In the genomic region with DNA sequence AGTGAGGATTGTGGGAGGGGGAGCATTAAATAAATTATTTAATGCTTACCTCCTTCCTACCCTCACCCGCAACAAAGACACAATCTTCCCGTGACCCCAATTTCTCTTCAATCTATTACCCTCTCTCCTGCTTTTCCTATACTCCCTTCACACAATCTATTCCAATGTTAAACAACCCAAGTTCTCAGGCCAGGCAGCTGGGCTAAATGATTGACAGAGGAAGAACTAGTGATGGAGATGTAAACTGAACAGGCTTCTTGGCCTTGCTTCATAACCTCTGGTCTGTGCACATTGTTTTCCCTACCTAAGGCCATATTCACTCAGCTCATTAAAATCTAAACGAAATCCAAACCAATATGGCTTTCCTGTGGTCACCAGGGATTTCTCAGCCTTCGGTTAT, we compare ENCODE assay signal across 28 cellular contexts. TPM values are rescaled to one million over a fixed set of nuclear protein-coding genes. Genes with fewer than 3 reads are reported as not detected.
A peak's percentile ranks its signal among the peaks of the same experiment; 100 is the strongest.
DNase-seq lines count a peak whose midpoint lies in the region; ATAC-seq and TF ChIP-seq lines count a peak whose summit lies in the region.
"Had no signal": no experiment of that assay in that cellular context is flagged by ENCODE, and none has a peak within 500 bp of the region (broad histone marks: within the 10 kb centered on the region; RNA-seq: fewer than 3 reads in every experiment).

No MANE protein-coding gene starts in this region.

- H3K9me2 ChIP-seq in hepatocyte (replicated peaks; ENCODE audit: insufficient read depth): no peaks in the 10 kb centered on the region

- H3K79me2 ChIP-seq in hepatocyte (peaks cover 9% of the 10 kb centered on the region), smooth muscle cell (ENCODE audit: low read depth) (peaks cover 11% of the 10 kb centered on the region)

- H3K9me3 ChIP-seq in CD8-positive, alpha-beta T cell (ENCODE audit: low read length): no peaks in the 10 kb centered on the region
- H3K9me3 ChIP-seq in hepatocyte (ENCODE audit: low read depth) (no peaks in the 10 kb centered on the region), smooth muscle cell (replicated peaks; ENCODE audit: low read depth) (no peaks in the 10 kb centered on the region), gastroesophageal sphincter (no peaks in the 10 kb centered on the region), tibial nerve (no peaks in the 10 kb centered on the region)
- H3K9me3 ChIP-seq: left ventricle myocardium inferior, suprapubic skin had no signal

- H2AFZ ChIP-seq in hepatocyte (no peak overlapping the region), smooth muscle cell (ENCODE audit: low read depth) (no peak overlapping the region)

- H3K27me3 ChIP-seq in CD8-positive, alpha-beta T cell (ENCODE audit: insufficient read depth, low read length): no peaks in the 10 kb centered on the region
- H3K27me3 ChIP-seq in hepatocyte: no peaks in the 10 kb centered on the region
- no peaks in the 10 kb centered on the region for H3K27me3 ChIP-seq in smooth muscle cell (ENCODE audit: low read depth)
- H3K27me3 ChIP-seq in gastroesophageal sphincter: no peaks in the 10 kb centered on the region
- no peaks in the 10 kb centered on the region for H3K27me3 ChIP-seq in tibial nerve
- H3K27me3 ChIP-seq: suprapubic skin had no signal

- no peaks in the 10 kb centered on the region for H3K4me1 ChIP-seq in CD8-positive, alpha-beta T cell (ENCODE audit: insufficient read depth, low read length)
- H3K4me1 ChIP-seq in hepatocyte (ENCODE audit: insufficient read depth) (peaks cover 5% of the 10 kb centered on the region), smooth muscle cell (ENCODE audit: low read depth) (peaks cover 3% of the 10 kb centered on the region), gastroesophageal sphincter (peaks cover 0 to 13% (median 0%) of the 10 kb centered on the region in 3 donors), tibial nerve (peaks cover 0 to 9% (median 1%) of the 10 kb centered on the region in 4 donors)

- no peak overlapping the region for H3K9ac ChIP-seq in smooth muscle cell (ENCODE audit: low read depth)

- TF ChIP-seq EP300 in gastroesophageal sphincter (IDR thresholded peaks at IDR 0.05) (no peak), tibial nerve (IDR thresholded peaks at IDR 0.05) (no peak)

- intact Hi-C loops in CD8-positive, alpha-beta T cell (cut with DNase I, micrococcal nuclease): no loop called here

- H3K9me3 Mint-ChIP-seq in CD8-positive, alpha-beta T cell: no peaks in the 10 kb centered on the region
- H3K9me3 Mint-ChIP-seq: activated CD4-positive, alpha-beta T cell treated with anti-CD3 and anti-CD28 coated beads, Interleukin-2, amount 10 ng/mL, durations not matched to agents 7 days and 5 days had no signal

- CTCF ChIA-PET in CD8-positive, alpha-beta T cell (lab: Charles Lee): interaction anchor here (1.3 to 1.4 kb wide), 2 partner anchors 16 to 142 kb away, joined by 4 read pairs; no protein-coding TSS in a partner anchor

- TF ChIP-seq CTCF in CD8-positive, alpha-beta T cell (IDR thresholded peaks at IDR 0.05): no peak
- TF ChIP-seq CTCF in VCaP (conservative IDR thresholded peaks at IDR 0.05) (no peak), hepatocyte (IDR thresholded peaks at IDR 0.05; ENCODE audit: poor library complexity) (no peak), smooth muscle cell (IDR thresholded peaks at IDR 0.05; ENCODE audit: borderline replicate concordance, insufficient read depth, poor library complexity, severe bottlenecking) (no peak), gastroesophageal sphincter (IDR thresholded peaks at IDR 0.05) (no peak), tibial nerve (IDR thresholded peaks at IDR 0.05) (no peak)

- POLR2A ChIA-PET in CD8-positive, alpha-beta T cell (lab: Charles Lee): no interaction called here

- H3K4me1 Mint-ChIP-seq in CD8-positive, alpha-beta T cell (ENCODE audit: low read depth): peaks cover 10% of the 10 kb centered on the region

- no peak for DNase-seq in CD8-positive, alpha-beta T cell
- DNase-seq in hepatocyte (ENCODE audit: low spot score) (no peak), smooth muscle cell (lab: John Stamatoyannopoulos, UW; ENCODE audit: unreplicated experiment) (no peak), tibial nerve (ENCODE audit: low spot score in 2 of 2) (no peak), NCI-H128 (lab: John Stamatoyannopoulos, UW; ENCODE audit: unreplicated experiment) (no peak)
- DNase-seq: activated CD4-positive, alpha-beta T cell treated with anti-CD3 and anti-CD28 coated beads, Interleukin-2, amount 10 ng/mL, durations not matched to agents 7 days and 5 days; activated effector memory CD4-positive, alpha-beta T cell treated with anti-CD3 and anti-CD28 coated beads, Interleukin-2, amount 50 U/mL, for 16 hours; activated T-cell treated with anti-CD3 and anti-CD28 coated beads, Interleukin-2, amount 50 U/mL, for 1 hour; CD8-positive, alpha-beta memory T cell; DMS79; effector CD8-positive, alpha-beta T cell; erythroblast; GDM1; HCEC 1CT; head of caudate nucleus; left ventricle myocardium inferior; MV-4-11; naive thymus-derived CD4-positive, alpha-beta T cell; NCI-H446; NCI-H774; stimulated activated naive CD4-positive, alpha-beta T cell; SW 1271; T-helper 9 cell had no signal

- H3K27me3 Mint-ChIP-seq in CD8-positive, alpha-beta T cell (ENCODE audit: low read depth): no peaks in the 10 kb centered on the region
- H3K27me3 Mint-ChIP-seq: activated CD4-positive, alpha-beta T cell treated with anti-CD3 and anti-CD28 coated beads, Interleukin-2, amount 10 ng/mL, durations not matched to agents 7 days and 5 days; activated naive CD8-positive, alpha-beta T cell; B cell had no signal

- H3K36me3 Mint-ChIP-seq in CD8-positive, alpha-beta T cell: peaks cover 23% of the 10 kb centered on the region

- TF ChIP-seq POLR2A in gastroesophageal sphincter (IDR thresholded peaks at IDR 0.05) (no peak), tibial nerve (IDR thresholded peaks at IDR 0.05) (no peak)

- no peak overlapping the region for H3K4me3 Mint-ChIP-seq in CD8-positive, alpha-beta T cell
- H3K4me3 Mint-ChIP-seq: activated CD4-positive, alpha-beta T cell treated with anti-CD3 and anti-CD28 coated beads, Interleukin-2, amount 10 ng/mL, durations not matched to agents 7 days and 5 days; activated naive CD8-positive, alpha-beta T cell; B cell; naive thymus-derived CD4-positive, alpha-beta T cell had no signal

- WGBS in hepatocyte (ENCODE audit: low lambda C conversion rate, missing lambda C conversion rate): 91% methylated on average over 4 of the region's 4 CpGs
- WGBS in smooth muscle cell (ENCODE audit: low lambda C conversion rate): 96% methylated on average over 4 of the region's 4 CpGs
- 64 to 75% methylated on average over 4 of the region's 4 CpGs for WGBS in gastroesophageal sphincter (ENCODE audit: low coverage in 1 of 2), 2 donors
- WGBS in tibial nerve, 2 donors: 63 to 70% methylated on average over 4 of the region's 4 CpGs

- no peak for ATAC-seq in CD8-positive, alpha-beta T cell
- no peak for ATAC-seq in gastroesophageal sphincter
- ATAC-seq: naive thymus-derived CD4-positive, alpha-beta T cell had no signal

- H3F3A ChIP-seq in smooth muscle cell (ENCODE audit: low read depth): peaks cover 19% of the 10 kb centered on the region

- H3K27ac ChIP-seq in CD8-positive, alpha-beta T cell (ENCODE audit: low read depth, low read length): no peak overlapping the region
- 0 out of 2 replicates have a peak overlapping the region, but pooled peaks have one; percentile 7 for H3K27ac ChIP-seq in VCaP
- H3K27ac ChIP-seq in hepatocyte: peak overlapping the region; percentile 90
- H3K27ac ChIP-seq in smooth muscle cell (ENCODE audit: low read depth): peak overlapping the region; percentile 15
- no peak overlapping the region for H3K27ac ChIP-seq in gastroesophageal sphincter
- H3K27ac ChIP-seq in tibial nerve: no peak overlapping the region
- H3K27ac ChIP-seq: suprapubic skin had no signal

- peak overlapping the region; percentile 23 for H3K27ac Mint-ChIP-seq in CD8-positive, alpha-beta T cell
- H3K27ac Mint-ChIP-seq: activated CD4-positive, alpha-beta T cell treated with anti-CD3 and anti-CD28 coated beads, Interleukin-2, amount 10 ng/mL, durations not matched to agents 7 days and 5 days; B cell had no signal

- H4K20me1 ChIP-seq in hepatocyte (ENCODE audit: insufficient read depth, poor library complexity, severe bottlenecking) (peaks cover 2% of the 10 kb centered on the region), smooth muscle cell (ENCODE audit: low read depth) (peaks cover 8% of the 10 kb centered on the region)

- peaks cover 4% of the 10 kb centered on the region for H3K36me3 ChIP-seq in CD8-positive, alpha-beta T cell (ENCODE audit: insufficient read depth, low read length)
- H3K36me3 ChIP-seq in hepatocyte (replicated peaks; ENCODE audit: insufficient read depth, low read depth): no peaks in the 10 kb centered on the region
- peaks cover 7% of the 10 kb centered on the region for H3K36me3 ChIP-seq in smooth muscle cell (ENCODE audit: low read depth)
- H3K36me3 ChIP-seq in gastroesophageal sphincter: peaks cover under 1 to 34% of the 10 kb centered on the region in 2 donors
- H3K36me3 ChIP-seq in tibial nerve: peaks cover 0 to 32% (median under 1%) of the 10 kb centered on the region in 3 donors

- no peak overlapping the region for H3K4me3 ChIP-seq in CD8-positive, alpha-beta T cell (ENCODE audit: low read depth, low read length)
- H3K4me3 ChIP-seq in hepatocyte (no peak overlapping the region), smooth muscle cell (no peak overlapping the region), gastroesophageal sphincter (no peak overlapping the region), tibial nerve (no peak overlapping the region)
- H3K4me3 ChIP-seq: left ventricle myocardium inferior, suprapubic skin had no signal

- no peak overlapping the region for H3K4me2 ChIP-seq in hepatocyte
- H3K4me2 ChIP-seq in smooth muscle cell: no peak overlapping the region

RNA-seq across cellular contexts. Expression of a gene that starts 3.9 kb away (rescaled TPM):
- 10 to 100 TPM; 12.5 to 14.4 TPM for total RNA-seq in CD8-positive, alpha-beta T cell
- total RNA-seq in hepatocyte: 37.3 and 38.5 TPM in 2 replicates
- 15.7 and 23.5 TPM in 2 replicates for polyA plus RNA-seq in hepatocyte
- 8.9 and 20.1 TPM in 2 replicates for total RNA-seq in smooth muscle cell
- 10.5 and 16.1 TPM in 2 replicates for polyA plus RNA-seq in smooth muscle cell
- 10 to 100 TPM in 3 of 4 donors, 1 to 10 TPM in 1; 5.8 to 21.6 (median 12.7) TPM for total RNA-seq in gastroesophageal sphincter
- 10 to 100 TPM; 13.5 to 36.9 (median 19.3) TPM for total RNA-seq in tibial nerve

RNA-seq across cellular contexts. Expression of a gene that starts 51.0 kb away (rescaled TPM):
- total RNA-seq in CD8-positive, alpha-beta T cell: 10 to 100 TPM; 20.5 to 25.7 TPM
- total RNA-seq in hepatocyte (10.0 and 17.4 TPM in 2 replicates), smooth muscle cell (12.0 and 25.1 TPM in 2 replicates), gastroesophageal sphincter (10 to 100 TPM; 18.5 to 25.0 (median 21.8) TPM), tibial nerve (10 to 100 TPM; 22.6 to 35.2 (median 29.3) TPM)
- polyA plus RNA-seq in hepatocyte (18.8 and 19.1 TPM in 2 replicates), smooth muscle cell (13.8 and 26.2 TPM in 2 replicates)

Comparison
In these comparisons a context has a peak if more than half of its experiments do, and no peak if none do; other contexts are left out.
1. H3K27ac ChIP-seq: peak in VCaP (single experiment), hepatocyte (single experiment) and smooth muscle cell (single experiment); none in CD8-positive, alpha-beta T cell (single experiment), gastroesophageal sphincter (0 of 4) and tibial nerve (0 of 4).